In the genomic region with DNA sequence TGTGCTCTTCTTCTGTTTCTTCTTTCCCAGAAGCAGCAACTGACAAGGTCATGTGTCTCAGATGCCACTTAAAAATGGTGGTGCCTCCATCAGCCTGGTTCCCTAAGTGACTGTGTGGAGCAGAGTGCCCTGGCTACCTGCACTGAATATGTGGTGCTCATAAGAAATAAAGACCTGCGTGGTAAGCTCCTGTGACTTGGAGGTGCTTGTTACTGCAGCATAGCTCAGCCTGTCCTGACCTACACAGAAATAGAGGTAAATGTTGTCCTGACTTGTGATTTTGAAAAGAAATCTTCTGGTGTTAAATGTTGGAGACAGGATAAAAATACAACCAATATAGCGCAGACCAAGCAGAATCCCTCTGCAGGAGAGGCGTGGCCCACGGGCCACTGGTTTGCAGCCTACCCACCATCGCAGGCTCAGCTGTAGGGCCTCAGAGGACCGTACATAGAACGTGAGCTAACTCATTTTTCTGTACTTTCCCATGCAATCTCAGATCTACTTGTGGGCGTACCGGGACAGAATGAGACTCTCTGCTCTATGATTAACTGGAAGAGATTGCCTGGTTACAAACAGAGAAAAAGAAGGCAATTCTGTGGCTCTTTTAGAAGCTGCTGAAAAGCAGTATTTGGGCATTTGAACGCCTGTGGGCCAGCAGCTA, we compare ENCODE assay signal across 16 cellular contexts.
"Had no signal": no experiment of that assay in that cellular context is flagged by ENCODE, and none has a peak within 500 bp of the region (broad histone marks: within the 10 kb centered on the region; RNA-seq: fewer than 3 reads in every experiment).

No MANE protein-coding gene starts in this region.

- H3K4me2 ChIP-seq: neural progenitor cell had no signal

- H3K27ac ChIP-seq: adrenal gland, body of pancreas, gastroesophageal sphincter, neural progenitor cell, pancreas, transverse colon had no signal

- ATAC-seq: activated CD4-positive, CD25-positive, alpha-beta regulatory T cell treated with anti-CD3 and anti-CD28 coated beads, Interleukin-2, amount 50 U/mL, for 24 hours; activated CD8-positive, alpha-beta memory T cell treated with anti-CD3 and anti-CD28 coated beads, Interleukin-2, amount 10 ng/mL, durations not matched to agents 7 days and 5 days; body of pancreas; effector memory CD8-positive, alpha-beta T cell; gastroesophageal sphincter; pancreas had no signal

- H3K4me1 ChIP-seq: adrenal gland, body of pancreas, gastroesophageal sphincter, pancreas, transverse colon had no signal

- H3K4me3 ChIP-seq: adrenal gland, body of pancreas, gastroesophageal sphincter, neural progenitor cell, pancreas, transverse colon had no signal

- H3K4me1 Mint-ChIP-seq: activated CD8-positive, alpha-beta memory T cell treated with anti-CD3 and anti-CD28 coated beads, Interleukin-2, amount 10 ng/mL, durations not matched to agents 7 days and 5 days had no signal

- H3K27ac Mint-ChIP-seq: activated CD8-positive, alpha-beta memory T cell treated with anti-CD3 and anti-CD28 coated beads, Interleukin-2, amount 10 ng/mL, durations not matched to agents 7 days and 5 days; activated naive CD4-positive, alpha-beta T cell treated with anti-CD3 and anti-CD28 coated beads for 36 hours; effector memory CD8-positive, alpha-beta T cell; neural progenitor cell had no signal

- H3K36me3 Mint-ChIP-seq: activated CD8-positive, alpha-beta memory T cell treated with anti-CD3 and anti-CD28 coated beads, Interleukin-2, amount 10 ng/mL, durations not matched to agents 7 days and 5 days; neural progenitor cell had no signal

- H3K9me3 ChIP-seq: adrenal gland, body of pancreas, pancreas, transverse colon had no signal

- H3K9ac ChIP-seq: neural progenitor cell had no signal

- H3K9me3 Mint-ChIP-seq: activated naive CD4-positive, alpha-beta T cell treated with anti-CD3 and anti-CD28 coated beads for 36 hours; effector memory CD8-positive, alpha-beta T cell had no signal

- H3K36me3 ChIP-seq: adrenal gland, gastroesophageal sphincter, neural progenitor cell, pancreas, transverse colon had no signal

- DNase-seq: activated CD4-positive, alpha-beta T cell treated with anti-CD3 and anti-CD28 coated beads, Interleukin-2, amount 50 U/mL, for 48 hours; activated CD8-positive, alpha-beta memory T cell treated with anti-CD3 and anti-CD28 coated beads, Interleukin-2, amount 10 ng/mL, durations not matched to agents 7 days and 5 days; activated naive CD4-positive, alpha-beta T cell treated with anti-CD3 and anti-CD28 coated beads for 36 hours; adrenal gland; body of pancreas; central memory CD4-positive, alpha-beta T cell; cortex of kidney; effector memory CD8-positive, alpha-beta T cell; mesendoderm; stimulated activated CD4-positive, alpha-beta T cell treated with anti-CD3 and anti-CD28 coated beads, Interleukin-15, amount 100 ng/mL, for 24 hours; stimulated activated CD4-positive, alpha-beta T cell treated with anti-CD3 and anti-CD28 coated beads, Interleukin-4, amount 100 ng/mL, for 4 hours; transverse colon had no signal

- H3K27me3 ChIP-seq: body of pancreas, neural progenitor cell had no signal

- H3K4me3 Mint-ChIP-seq: activated CD8-positive, alpha-beta memory T cell treated with anti-CD3 and anti-CD28 coated beads, Interleukin-2, amount 10 ng/mL, durations not matched to agents 7 days and 5 days; activated naive CD4-positive, alpha-beta T cell treated with anti-CD3 and anti-CD28 coated beads for 36 hours; effector memory CD8-positive, alpha-beta T cell; neural progenitor cell had no signal
